In the genomic region with DNA sequence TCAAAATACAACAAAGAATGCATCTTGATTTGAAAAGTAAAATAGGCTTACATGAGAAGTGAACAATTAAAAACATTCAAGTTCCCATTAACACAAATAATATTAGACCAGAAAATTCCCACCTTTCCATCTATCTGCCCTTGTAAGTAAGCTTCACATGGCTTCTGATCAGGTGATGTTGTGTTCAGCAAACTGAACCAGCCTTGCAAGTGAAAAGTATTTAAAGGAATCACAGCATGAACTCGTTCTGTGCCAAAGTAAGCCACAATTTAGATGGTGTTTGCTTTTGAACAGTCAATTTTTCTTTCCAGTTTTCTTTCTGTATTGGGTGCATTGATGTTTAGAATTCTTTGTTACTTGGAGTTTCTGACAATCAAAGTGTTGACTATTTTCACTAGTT, we compare ENCODE assay signal across 21 cellular contexts.
"Had no signal": no experiment of that assay in that cellular context is flagged by ENCODE, and none has a peak within 500 bp of the region (broad histone marks: within the 10 kb centered on the region; RNA-seq: fewer than 3 reads in every experiment).

No MANE protein-coding gene starts in this region.

- ATAC-seq: left cardiac atrium; lower lobe of right lung; natural killer cell; stimulated activated effector memory CD8-positive, alpha-beta T cell treated with anti-CD3 and anti-CD28 coated beads, Interleukin-12 subunit alpha, Interleukin-12 subunit beta, amount 100 ng/mL, for 72 hours; stimulated activated naive CD8-positive, alpha-beta T cell treated with anti-CD3 and anti-CD28 coated beads, Interleukin-15, Interleukin-2, amounts not matched to agents 100 U/mL and 50 U/mL, for 24 hours had no signal

- DNase-seq: dorsolateral prefrontal cortex; effector CD8-positive, alpha-beta T cell; foreskin melanocyte; head of caudate nucleus; kidney; left cardiac atrium; left ventricle myocardium inferior; lower lobe of right lung; natural killer cell; sigmoid colon; stimulated activated CD4-positive, alpha-beta T cell treated with anti-CD3 and anti-CD28 coated beads, Interleukin-12 subunit alpha, Interleukin-12 subunit beta, amount 100 ng/mL, for 4 hours; stimulated activated CD4-positive, alpha-beta T cell treated with anti-CD3 and anti-CD28 coated beads, Interleukin-2, amount 100 ng/mL, for 48 hours; stimulated activated CD8-positive, alpha-beta memory T cell treated with anti-CD3 and anti-CD28 coated beads, Interleukin-4, amount 100 ng/mL, for 48 hours; stimulated activated naive CD8-positive, alpha-beta T cell treated with anti-CD3 and anti-CD28 coated beads, Interleukin-15, Interleukin-2, amounts not matched to agents 100 U/mL and 50 U/mL, for 24 hours; tibial artery; upper lobe of left lung had no signal

- H3K4me3 ChIP-seq: dorsolateral prefrontal cortex, hepatocyte, left ventricle myocardium inferior, lower lobe of right lung, right atrium auricular region, sigmoid colon, skin epidermis, tibial artery, upper lobe of left lung, vagina had no signal
